ENCODE assay signal across 17 cellular contexts in the genomic region with DNA sequence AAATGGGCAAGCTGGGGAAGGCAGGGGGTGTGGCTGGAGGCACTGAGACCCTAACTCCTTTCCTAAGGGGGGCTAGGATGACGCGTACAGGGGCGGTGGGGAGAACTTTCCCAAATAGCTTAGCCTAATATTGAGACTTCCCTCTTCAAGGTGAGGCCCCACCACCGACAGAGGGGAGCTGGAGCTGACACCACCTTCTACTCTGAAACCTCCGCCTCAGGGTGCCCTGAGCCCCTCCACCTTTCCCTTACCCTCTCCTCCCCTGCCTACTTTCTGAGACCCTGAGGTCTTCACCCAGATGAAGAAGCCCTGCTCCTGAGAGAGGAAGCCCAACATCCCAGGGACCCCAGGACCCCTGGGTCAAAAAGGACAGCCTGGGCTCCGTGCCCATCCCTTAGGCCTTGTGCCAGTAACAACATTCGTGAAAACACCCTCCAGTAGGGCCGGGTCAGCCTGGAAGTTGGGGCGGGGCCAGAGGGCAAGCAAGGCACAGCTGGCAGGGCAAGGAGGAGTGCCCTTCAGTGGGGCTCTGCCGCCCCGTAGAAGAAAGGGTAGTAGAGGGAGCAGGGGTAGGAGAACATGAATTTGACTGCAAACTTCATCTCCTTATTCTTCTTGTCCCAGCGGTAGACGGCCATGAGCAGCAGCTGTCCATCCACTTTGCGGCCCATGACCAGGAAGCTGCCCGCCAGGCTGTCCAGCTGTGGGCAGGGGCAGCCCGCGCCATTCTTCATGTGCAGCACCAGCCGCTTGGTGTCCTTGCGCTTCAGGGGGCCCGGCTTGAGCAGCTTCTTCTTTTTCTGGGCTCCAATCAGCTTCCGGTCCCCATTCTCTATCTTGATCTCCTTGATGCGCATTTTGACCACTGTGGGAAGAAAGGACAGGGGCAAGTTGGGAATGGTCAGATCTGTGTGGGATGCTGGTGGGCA. TPM values are rescaled to one million over a fixed set of nuclear protein-coding genes. Genes with fewer than 3 reads are reported as not detected.
DNase-seq lines count a peak whose midpoint lies in the region; ATAC-seq and TF ChIP-seq lines count a peak whose summit lies in the region.
"Had no signal": no experiment of that assay in that cellular context is flagged by ENCODE, and none has a peak within 500 bp of the region (broad histone marks: within the 10 kb centered on the region; RNA-seq: fewer than 3 reads in every experiment).

No MANE protein-coding gene starts in this region.

- H3K27me3 ChIP-seq in mammary epithelial cell (ENCODE audit: insufficient read depth, low read length) = peaks cover 14% of the 10 kb centered on the region
- H3K27me3 ChIP-seq in body of pancreas = no peaks in the 10 kb centered on the region
- peaks cover 0 to 15% of the 10 kb centered on the region in 2 donors for H3K27me3 ChIP-seq in tibial nerve

- H3K27me3 Mint-ChIP-seq in MCF 10A (ENCODE audit: insufficient read depth, unreplicated experiment) = peaks cover 30% of the 10 kb centered on the region
- peaks cover 25% of the 10 kb centered on the region for H3K27me3 Mint-ChIP-seq in IgD-negative memory B cell
- H3K27me3 Mint-ChIP-seq in activated T-cell treated with anti-CD3 and anti-CD28 coated beads, Interleukin-2, amount 50 U/mL, for 4 hours (ENCODE audit: low read depth) = peaks cover 25% of the 10 kb centered on the region

- no peak overlapping the region for H3K4me3 Mint-ChIP-seq in MCF 10A (ENCODE audit: unreplicated experiment)
- peak overlapping the region in 1 of 4 donors; percentile 65 for H3K4me3 Mint-ChIP-seq in IgD-negative memory B cell
- H3K4me3 Mint-ChIP-seq in activated T-cell treated with anti-CD3 and anti-CD28 coated beads, Interleukin-2, amount 50 U/mL, for 4 hours = no peak overlapping the region
- H3K4me3 Mint-ChIP-seq: CD8-positive, alpha-beta T cell; H9 had no signal

- no peak overlapping the region for H3K4me2 ChIP-seq in mammary epithelial cell (ENCODE audit: insufficient read depth, low read depth, low read length)

- no peak for TF ChIP-seq EP300 in tibial nerve (IDR thresholded peaks at IDR 0.05)

- POLR2A ChIA-PET in MCF 10A (lab: Yijun Ruan, JAX) = interaction anchor here (0.7 kb wide), 1 partner anchor 40 kb away, joined by 3 read pairs; no protein-coding TSS in a partner anchor

- no peak overlapping the region for H3K4me3 ChIP-seq in mammary epithelial cell (replicated peaks in 1 of 3; ENCODE audit: insufficient read depth in 1 of 3, low read depth in 2 of 3, low read length in 3 of 3)
- H3K4me3 ChIP-seq in body of pancreas = no peak overlapping the region
- no peak overlapping the region for H3K4me3 ChIP-seq in tibial nerve

- H2AFZ ChIP-seq in mammary epithelial cell (ENCODE audit: low read depth, low read length) = no peak overlapping the region

- H3K36me3 Mint-ChIP-seq in MCF 10A (ENCODE audit: insufficient read depth, unreplicated experiment) (peaks cover 7% of the 10 kb centered on the region), IgD-negative memory B cell (peaks cover under 1% of the 10 kb centered on the region)
- peaks cover 5% of the 10 kb centered on the region for H3K36me3 Mint-ChIP-seq in activated T-cell treated with anti-CD3 and anti-CD28 coated beads, Interleukin-2, amount 50 U/mL, for 4 hours (ENCODE audit: insufficient read depth)

- H3K9me3 ChIP-seq in mammary epithelial cell (replicated peaks; ENCODE audit: insufficient read depth, low read length) (no peaks in the 10 kb centered on the region), body of pancreas (no peaks in the 10 kb centered on the region), tibial nerve (no peaks in the 10 kb centered on the region)
- H3K9me3 ChIP-seq: BE2C had no signal

- 98% methylated on average over 19 of the region's 22 CpGs for WGBS in mammary epithelial cell (ENCODE audit: low coverage, missing lambda C conversion rate)
- WGBS in body of pancreas, 2 donors = 75 to 76% methylated on average over 20 to 22 of the region's 22 CpGs
- WGBS in tibial nerve, 2 donors = 69 to 77% methylated on average over 22 of the region's 22 CpGs

- intact Hi-C loops in MCF 10A (cut with micrococcal nuclease) = no loop called here
- intact Hi-C loops in mammary epithelial cell (cut with micrococcal nuclease) = no loop called here
- intact Hi-C loops in body of pancreas (cut with DNase I) = no loop called here

- H4K20me1 ChIP-seq in mammary epithelial cell (ENCODE audit: insufficient read depth, low read length) = no peaks in the 10 kb centered on the region

- H3K4me1 Mint-ChIP-seq in MCF 10A (ENCODE audit: insufficient read depth, unreplicated experiment) (no peaks in the 10 kb centered on the region), IgD-negative memory B cell (peaks cover 6 to 17% (median 10%) of the 10 kb centered on the region in 3 donors)
- H3K4me1 Mint-ChIP-seq in activated T-cell treated with anti-CD3 and anti-CD28 coated beads, Interleukin-2, amount 50 U/mL, for 4 hours (ENCODE audit: low read depth) = peaks cover 14% of the 10 kb centered on the region

- in situ Hi-C loops in mammary epithelial cell (cut with MboI; ENCODE audit: low sequenced_read_pairs in 2 of 2) = no loop called here

- ATAC-seq in body of pancreas = no peak
- ATAC-seq in activated T-cell treated with anti-CD3 and anti-CD28 coated beads, Interleukin-2, amount 50 U/mL, for 4 hours = no peak
- ATAC-seq: CD8-positive, alpha-beta T cell had no signal

- H3K27ac Mint-ChIP-seq in MCF 10A (ENCODE audit: low read depth, unreplicated experiment) = peak overlapping the region; percentile 37
- H3K27ac Mint-ChIP-seq in IgD-negative memory B cell = peak overlapping the region in 2 of 3 donors; percentile 1 to 76
- H3K27ac Mint-ChIP-seq: CD8-positive, alpha-beta T cell; H9 had no signal

- no peak overlapping the region for H3K9ac ChIP-seq in mammary epithelial cell (ENCODE audit: insufficient read depth, low read length)

- no peak for TF ChIP-seq POLR2A in body of pancreas (IDR thresholded peaks at IDR 0.05)
- TF ChIP-seq POLR2A in tibial nerve (IDR thresholded peaks at IDR 0.05) = no peak

- DNase-seq in MCF 10A (ENCODE audit: unreplicated experiment) (no peak), mammary epithelial cell (no peak), body of pancreas (no peak), tibial nerve (ENCODE audit: low spot score in 2 of 2) (no peak)
- DNase-seq in activated T-cell treated with anti-CD3 and anti-CD28 coated beads, Interleukin-2, amount 50 U/mL, for 4 hours = no peak
- no peak for DNase-seq in activated naive CD4-positive, alpha-beta T cell treated with Interleukin-2 at 50 U/mL for 16 hours
- DNase-seq: BE2C; CD8-positive, alpha-beta T cell; COR-L47; DMS153; EL; GOT3; H9 had no signal

- H3K4me1 ChIP-seq in mammary epithelial cell (ENCODE audit: insufficient read depth, low read length) (peaks cover 3% of the 10 kb centered on the region), body of pancreas (peaks cover 79% of the 10 kb centered on the region), tibial nerve (peaks cover 0 to 82% (median 28%) of the 10 kb centered on the region in 4 donors)
- H3K4me1 ChIP-seq: BE2C had no signal

- BruUV-seq in MCF 10A (replicated peaks; lab: Mats Ljungman, UMichigan) = no TSS peak
- BruUV-seq in mammary epithelial cell (replicated peaks; lab: Mats Ljungman, UMichigan) = no TSS peak

- no peaks in the 10 kb centered on the region for H3K79me2 ChIP-seq in mammary epithelial cell (ENCODE audit: insufficient read depth, low read length)

- dilution Hi-C loops in mammary epithelial cell (cut with HindIII; ENCODE audit: low sequenced_read_pairs) = no loop called here

- H3K36me3 ChIP-seq in mammary epithelial cell (ENCODE audit: insufficient read depth, low read length) = no peaks in the 10 kb centered on the region
- no peaks in the 10 kb centered on the region for H3K36me3 ChIP-seq in body of pancreas (replicated peaks in 1 of 2; ENCODE audit: insufficient read depth in 1 of 2, low read depth in 2 of 2)
- H3K36me3 ChIP-seq in tibial nerve = peaks cover 0 to 11% (median 0%) of the 10 kb centered on the region in 3 donors
- H3K36me3 ChIP-seq: BE2C had no signal

- no peak for TF ChIP-seq CTCF in MCF 10A (IDR thresholded peaks at IDR 0.05; ENCODE audit: unreplicated experiment)
- TF ChIP-seq CTCF in mammary epithelial cell (conservative IDR thresholded peaks at IDR 0.05 in 1 of 2, IDR thresholded peaks at IDR 0.05 in 1 of 2; ENCODE audit: extremely low read depth in 1 of 2, insufficient read depth in 1 of 2, low read depth in 1 of 2, low read length in 2 of 2) = no peak
- TF ChIP-seq CTCF in body of pancreas (IDR thresholded peaks at IDR 0.05) = no peak
- no peak for TF ChIP-seq CTCF in tibial nerve (IDR thresholded peaks at IDR 0.05)

- no peaks in the 10 kb centered on the region for H3K9me3 Mint-ChIP-seq in MCF 10A (ENCODE audit: unreplicated experiment)
- H3K9me3 Mint-ChIP-seq in IgD-negative memory B cell = no peaks in the 10 kb centered on the region
- no peaks in the 10 kb centered on the region for H3K9me3 Mint-ChIP-seq in activated T-cell treated with anti-CD3 and anti-CD28 coated beads, Interleukin-2, amount 50 U/mL, for 4 hours
- H3K9me3 Mint-ChIP-seq: CD8-positive, alpha-beta T cell had no signal

- CTCF ChIA-PET in MCF 10A (lab: Yijun Ruan, JAX) = interaction anchor here (0.6 to 3.3 kb wide), 5 partner anchors 20 to 102 kb away, joined by 3 to 20 read pairs (median 4); a partner anchor contains a TSS
- CTCF ChIA-PET in mammary epithelial cell (lab: Charles Lee; ENCODE audit: low non-redundant PET) = no interaction called here

- H3K27ac ChIP-seq in mammary epithelial cell (ENCODE audit: insufficient read depth, low read depth, low read length) = no peak overlapping the region
- peak overlapping the region in 3 of 4 donors; percentile 43 to 89 (median 75) for H3K27ac ChIP-seq in body of pancreas
- H3K27ac ChIP-seq in tibial nerve = peak overlapping the region; percentile 23 to 91 (median 70)
- H3K27ac ChIP-seq: C4-2B had no signal

RNA-seq across cellular contexts. Expression of a gene that starts 4.5 kb away (rescaled TPM):
- total RNA-seq in MCF 10A (2022) = not detected in 2 replicates
- total RNA-seq in mammary epithelial cell = not detected
- polyA plus RNA-seq in mammary epithelial cell = not detected
- 0.31 TPM for polyA minus RNA-seq in mammary epithelial cell
- polyA plus RNA-seq in IgD-negative memory B cell = not detected
- total RNA-seq in body of pancreas = 100 to 1,000 TPM; 163 to 226 TPM
- 100 to 1,000 TPM; 183 to 530 (median 479) TPM for total RNA-seq in tibial nerve
- total RNA-seq in activated T-cell treated with anti-CD3 and anti-CD28 coated beads, Interleukin-2, amount 50 U/mL, for 4 hours = under 1 TPM in 2 of 3 donors, not detected in 1; 0.13 to 0.28 TPM
- total RNA-seq: HT-29 had no signal
- polyA plus RNA-seq: AG04450 had no signal

RNA-seq across cellular contexts. Expression of a gene that starts 30.3 kb away (rescaled TPM):
- total RNA-seq in MCF 10A (2022) (25.7 and 28.7 TPM in 2 replicates), mammary epithelial cell (10 to 100 TPM; 26.8 to 33.5 TPM), body of pancreas (10 to 100 TPM; 14.8 to 32.6 TPM), tibial nerve (10 to 100 TPM; 33.4 to 46.8 (median 42.7) TPM)
- polyA plus RNA-seq in mammary epithelial cell (14.3 TPM), IgD-negative memory B cell (35.4 TPM)
- 9.4 TPM for polyA minus RNA-seq in mammary epithelial cell
- 10 to 100 TPM; 27.1 to 27.6 (median 27.1) TPM for total RNA-seq in activated T-cell treated with anti-CD3 and anti-CD28 coated beads, Interleukin-2, amount 50 U/mL, for 4 hours

RNA-seq across cellular contexts. Expression of a gene that starts 53.7 kb away (rescaled TPM):
- 51.0 and 54.9 TPM in 2 replicates for total RNA-seq in MCF 10A (2022)
- total RNA-seq in mammary epithelial cell = 10 to 100 TPM; 39.8 to 72.5 TPM
- 84.8 TPM for polyA plus RNA-seq in mammary epithelial cell
- polyA minus RNA-seq in mammary epithelial cell = 74.7 TPM
- polyA plus RNA-seq in IgD-negative memory B cell = 0.40 TPM
- total RNA-seq in body of pancreas = 1 to 10 TPM; 4.3 to 6.5 TPM
- 10 to 100 TPM; 28.0 to 45.3 (median 42.2) TPM for total RNA-seq in tibial nerve
- total RNA-seq in activated T-cell treated with anti-CD3 and anti-CD28 coated beads, Interleukin-2, amount 50 U/mL, for 4 hours = 1 to 10 TPM; 1.6 to 2.5 (median 1.7) TPM

Comparison
In these comparisons a context has a peak if more than half of its experiments do, and no peak if none do; other contexts are left out.
1. RNA of a gene that starts 4.5 kb away (total RNA-seq): 183 to 530 TPM in tibial nerve and 163 to 226 TPM in body of pancreas; 0.13 to 0.28 TPM in activated T-cell treated with anti-CD3 and anti-CD28 coated beads, Interleukin-2, amount 50 U/mL, for 4 hours, not detected in MCF 10A and not detected in mammary epithelial cell; every median in the first group is over 100 times any median in the second.